ENCODE assay signal across 14 cellular contexts in genomic region chr15:36601497-36601932, GRCh38. TPM values are rescaled to one million over a fixed set of nuclear protein-coding genes. Genes with fewer than 3 reads are reported as not detected.
DNase-seq lines count a peak whose midpoint lies in the region; ATAC-seq, FAIRE-seq and TF ChIP-seq lines count a peak whose summit lies in the region.
"Had no signal": no experiment of that assay in that cellular context is flagged by ENCODE, and none has a peak within 500 bp of the region (broad histone marks: within the 10 kb centered on the region; RNA-seq: fewer than 3 reads in every experiment).

No MANE protein-coding gene starts in this region.

- no peak overlapping the region for H3K4me3 Mint-ChIP-seq in effector memory CD8-positive, alpha-beta T cell
- H3K4me3 Mint-ChIP-seq: activated B cell treated with CpG ODN at 0.5 μM for 24 hours; natural killer cell; stimulated activated naive CD8-positive, alpha-beta T cell treated with anti-CD3 and anti-CD28 coated beads, Interleukin-15, amount 100 ng/mL, for 72 hours had no signal

- peak; percentile 14 for DNase-seq in ELF-1 (ENCODE audit: low read depth, low spot score)
- peak; percentile 3 for DNase-seq in dermis blood vessel endothelial cell
- DNase-seq in pancreas: no peak
- DNase-seq in H4 (ENCODE audit: low spot score): no peak
- no peak for DNase-seq in stimulated activated CD4-positive, alpha-beta T cell treated with anti-CD3 and anti-CD28 coated beads, Interleukin-4, amount 100 ng/mL, for 24 hours
- DNase-seq in activated gamma-delta T cell (lab: John Stamatoyannopoulos, UW): no peak
- DNase-seq in effector memory CD8-positive, alpha-beta T cell: no peak
- DNase-seq: activated B cell treated with CpG ODN at 0.5 μM for 24 hours; Calu3; effector CD8-positive, alpha-beta T cell; natural killer cell; NCI-H2081 treated with DMSO at 0.1 percent for 48 hours; stimulated activated naive CD8-positive, alpha-beta T cell treated with anti-CD3 and anti-CD28 coated beads, Interleukin-15, amount 100 ng/mL, for 72 hours had no signal

- no peaks in the 10 kb centered on the region for H3K27me3 Mint-ChIP-seq in effector memory CD8-positive, alpha-beta T cell
- H3K27me3 Mint-ChIP-seq: activated B cell treated with CpG ODN at 0.5 μM for 24 hours; stimulated activated naive CD8-positive, alpha-beta T cell treated with anti-CD3 and anti-CD28 coated beads, Interleukin-15, amount 100 ng/mL, for 72 hours had no signal

- no peaks in the 10 kb centered on the region for H3K36me3 Mint-ChIP-seq in effector memory CD8-positive, alpha-beta T cell (ENCODE audit: insufficient read depth)
- H3K36me3 Mint-ChIP-seq: natural killer cell had no signal

- no peaks in the 10 kb centered on the region for H3K9me3 Mint-ChIP-seq in effector memory CD8-positive, alpha-beta T cell
- H3K9me3 Mint-ChIP-seq: activated B cell treated with CpG ODN at 0.5 μM for 24 hours; natural killer cell; stimulated activated naive CD8-positive, alpha-beta T cell treated with anti-CD3 and anti-CD28 coated beads, Interleukin-15, amount 100 ng/mL, for 72 hours had no signal

- H3K36me3 ChIP-seq in pancreas: no peaks in the 10 kb centered on the region

- no peak overlapping the region for H3K4me3 ChIP-seq in pancreas

- H3K9me3 ChIP-seq in pancreas: no peaks in the 10 kb centered on the region

- H3K27ac ChIP-seq in pancreas: no peak overlapping the region

- intact Hi-C loops in pancreas (cut with DNase I): no loop called here

- no peaks in the 10 kb centered on the region for H3K27me3 ChIP-seq in pancreas

- no peaks in the 10 kb centered on the region for H3K4me1 ChIP-seq in pancreas

- WGBS in pancreas, 2 donors: 67 to 69% methylated on average over 4 of the region's 4 CpGs

- H3K4me1 Mint-ChIP-seq in effector memory CD8-positive, alpha-beta T cell (ENCODE audit: low read depth in 2 of 2): peaks cover 1 to 15% of the 10 kb centered on the region in 2 donors
- H3K4me1 Mint-ChIP-seq: activated B cell treated with CpG ODN at 0.5 μM for 24 hours had no signal

- peak; percentile 55 for ATAC-seq in HG02973 (IDR thresholded peaks at IDR 0.05; ENCODE audit: unreplicated experiment)
- ATAC-seq in pancreas: no peak
- no peak for ATAC-seq in effector memory CD8-positive, alpha-beta T cell (replicated peaks)
- ATAC-seq: natural killer cell; stimulated activated naive CD8-positive, alpha-beta T cell treated with anti-CD3 and anti-CD28 coated beads, Interleukin-15, amount 100 ng/mL, for 72 hours had no signal

- H3K27ac Mint-ChIP-seq in effector memory CD8-positive, alpha-beta T cell: no peak overlapping the region
- H3K27ac Mint-ChIP-seq: activated B cell treated with CpG ODN at 0.5 μM for 24 hours; natural killer cell; stimulated activated naive CD8-positive, alpha-beta T cell treated with anti-CD3 and anti-CD28 coated beads, Interleukin-15, amount 100 ng/mL, for 72 hours had no signal

- no peak for TF ChIP-seq CTCF in pancreas (IDR thresholded peaks at IDR 0.05)

- peak; percentile 64 for FAIRE-seq in pancreas (lab: Jason Lieb, UNC)

RNA-seq across cellular contexts. Expression of gene CDIN1, which starts 22.1 kb away (rescaled TPM):
- total RNA-seq in dermis blood vessel endothelial cell: 3.9 and 6.5 TPM in 2 replicates
- 1 to 10 TPM; 2.9 to 6.1 (median 4.1) TPM for total RNA-seq in pancreas
- polyA plus RNA-seq in pancreas: 1 to 10 TPM; 2.0 to 3.2 TPM
- total RNA-seq in H4 (2014; rRNA removed; shearing (Covaris generic)): 6.6 and 11.1 TPM in 2 replicates

Comparison
In these comparisons a context has a peak if more than half of its experiments do, and no peak if none do; other contexts are left out.
1. DNase-seq: peak in ELF-1 (single experiment) and dermis blood vessel endothelial cell (single experiment); none in pancreas (0 of 6), H4 (single experiment), stimulated activated CD4-positive, alpha-beta T cell treated with anti-CD3 and anti-CD28 coated beads, Interleukin-4, amount 100 ng/mL, for 24 hours (single experiment), activated gamma-delta T cell (single experiment) and effector memory CD8-positive, alpha-beta T cell (0 of 3).